ENCODE assay signal across 8 cellular contexts in genomic region chr1:34742667-34743270, GRCh38. TPM values are rescaled to one million over a fixed set of nuclear protein-coding genes. Genes with fewer than 3 reads are reported as not detected.
DNase-seq lines count a peak whose midpoint lies in the region; ATAC-seq, FAIRE-seq and TF ChIP-seq lines count a peak whose summit lies in the region.

No MANE protein-coding gene starts in this region.

- no peak overlapping the region for H3K27ac ChIP-seq in pancreas
- no peak overlapping the region for H3K27ac ChIP-seq in tibial artery

- intact Hi-C loops in pancreas (cut with DNase I) = loop anchor here in 1 of 3 donors (10.0 kb wide), 1 partner anchor 288 kb away; no protein-coding TSS in a partner anchor
- intact Hi-C loops in tibial artery (cut with DNase I; ENCODE audit: low total_unique reads) = loop anchor here (5.0 kb wide), 1 partner anchor 1110 kb away; no protein-coding TSS in a partner anchor

- H3K4me3 ChIP-seq in pancreas = no peak overlapping the region
- no peak overlapping the region for H3K4me3 ChIP-seq in tibial artery

- 10 to 12% methylated on average over 16 of the region's 16 CpGs for WGBS in pancreas, 2 donors

- ATAC-seq in GM19395 (IDR thresholded peaks at IDR 0.05; ENCODE audit: unreplicated experiment) (peak; percentile 56), pancreas (peak; percentile 92 to 99 (median 97))

- peak; percentile 96 for DNase-seq in AG20443 (ENCODE audit: low spot score)
- DNase-seq in M059J (ENCODE audit: low read depth) = peak; percentile 65
- DNase-seq in SK-N-DZ (ENCODE audit: low spot score) = peak; percentile 42
- DNase-seq in activated gamma-delta T cell treated with Interleukin-2 at 50 U/mL for 16 hours = peak; percentile 73
- peak; percentile 85 for DNase-seq in germinal center (ENCODE audit: low spot score)
- peak; percentile 57 to 98 (median 82) for DNase-seq in pancreas
- peak; percentile 61 to 75 for DNase-seq in tibial artery

- H3K9me3 ChIP-seq in pancreas = no peaks in the 10 kb centered on the region
- H3K9me3 ChIP-seq in tibial artery = no peaks in the 10 kb centered on the region

- H3K4me1 ChIP-seq in pancreas (no peaks in the 10 kb centered on the region), tibial artery (peaks cover 0 to 6% (median 0%) of the 10 kb centered on the region in 4 donors)

- H3K36me3 ChIP-seq in pancreas (no peaks in the 10 kb centered on the region), tibial artery (no peaks in the 10 kb centered on the region)

- TF ChIP-seq CTCF in pancreas (IDR thresholded peaks at IDR 0.05) (peak; percentile 94 to 98 (median 97)), tibial artery (IDR thresholded peaks at IDR 0.05) (peak; percentile 78 to 95)

- FAIRE-seq in pancreas (lab: Jason Lieb, UNC) = no peak

- H3K27me3 ChIP-seq in pancreas (no peaks in the 10 kb centered on the region), tibial artery (peaks cover 0 to 28% of the 10 kb centered on the region in 2 donors)

RNA-seq across cellular contexts. Expression of gene GJB5, which starts 12.1 kb away (rescaled TPM):
- total RNA-seq in M059J (2014; rRNA removed; shearing (Covaris generic)) = not detected in 2 replicates
- not detected in 2 replicates for polyA plus RNA-seq in SK-N-DZ (2014; cell fraction: cytosol; rRNA removed)
- not detected in 2 replicates for polyA plus RNA-seq in SK-N-DZ (2014; cell fraction: nucleus; rRNA removed)
- not detected for total RNA-seq in pancreas
- polyA plus RNA-seq in pancreas = not detected

RNA-seq across cellular contexts. Expression of gene GJB4, which starts 16.8 kb away (rescaled TPM):
- total RNA-seq in M059J (2014; rRNA removed; shearing (Covaris generic)) = not detected in 2 replicates
- polyA plus RNA-seq in SK-N-DZ (2014; cell fraction: cytosol; rRNA removed) = not detected in 2 replicates
- not detected in 2 replicates for polyA plus RNA-seq in SK-N-DZ (2014; cell fraction: nucleus; rRNA removed)
- under 1 TPM in 1 of 6 donors, not detected in 5; 0.12 TPM for total RNA-seq in pancreas
- polyA plus RNA-seq in pancreas = not detected

RNA-seq across cellular contexts. Expression of gene GJB3, which starts 38.2 kb away (rescaled TPM):
- total RNA-seq in M059J (2014; rRNA removed; shearing (Covaris generic)) = 0.57 and 1.9 TPM in 2 replicates
- not detected in 2 replicates for polyA plus RNA-seq in SK-N-DZ (2014; cell fraction: cytosol; rRNA removed)
- not detected in 2 replicates for polyA plus RNA-seq in SK-N-DZ (2014; cell fraction: nucleus; rRNA removed)
- total RNA-seq in pancreas = under 1 TPM in 5 of 6 donors, not detected in 1; 0.09 to 0.72 (median 0.20) TPM
- under 1 TPM; 0.14 to 0.15 TPM for polyA plus RNA-seq in pancreas

RNA-seq across cellular contexts. Expression of gene GJA4, which starts 50.0 kb away (rescaled TPM):
- total RNA-seq in M059J (2014; rRNA removed; shearing (Covaris generic)) = not detected in 2 replicates
- polyA plus RNA-seq in SK-N-DZ (2014; cell fraction: cytosol; rRNA removed) = not detected in 2 replicates
- not detected in 2 replicates for polyA plus RNA-seq in SK-N-DZ (2014; cell fraction: nucleus; rRNA removed)
- total RNA-seq in pancreas = 1 to 10 TPM; 1.1 to 6.7 (median 1.4) TPM
- polyA plus RNA-seq in pancreas = 1 to 10 TPM; 1.7 to 4.0 TPM

Comparison
In these comparisons a context has a peak if more than half of its experiments do, and no peak if none do; other contexts are left out.
1. DNase-seq: peak in every context shown above with its lines; median percentile 96 in AG20443; 85 in germinal center; 82 in pancreas; 73 in activated gamma-delta T cell treated with Interleukin-2 at 50 U/mL for 16 hours; 68 in tibial artery; 65 in M059J; 42 in SK-N-DZ.